ENCODE assay signal across 17 cellular contexts in the genomic region with DNA sequence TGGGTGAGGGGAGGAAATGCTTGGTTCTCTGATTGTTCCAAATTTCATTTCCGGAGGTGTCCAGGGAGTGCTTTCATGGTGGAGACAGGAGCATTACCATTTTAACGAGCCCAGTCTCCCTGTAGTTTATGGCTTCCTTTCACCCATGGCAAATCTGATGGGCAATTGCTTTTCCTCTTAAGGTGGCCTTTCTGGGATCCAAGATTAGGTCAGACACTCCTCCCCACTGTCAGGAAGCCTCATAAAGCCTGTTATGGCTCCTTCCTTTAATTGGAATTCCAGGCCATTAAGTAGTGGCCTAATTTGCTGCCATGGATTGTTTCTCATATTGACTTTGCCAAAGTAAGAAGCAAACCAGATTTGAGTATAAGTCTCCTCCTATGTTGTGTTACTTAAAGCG.
DNase-seq lines count a peak whose midpoint lies in the region; ATAC-seq and TF ChIP-seq lines count a peak whose summit lies in the region.
"Had no signal": no experiment of that assay in that cellular context is flagged by ENCODE, and none has a peak within 500 bp of the region (broad histone marks: within the 10 kb centered on the region; RNA-seq: fewer than 3 reads in every experiment).

No MANE protein-coding gene starts in this region.

- WGBS in esophagus muscularis mucosa, result 86% methylated on average over 3 of the region's 3 CpGs
- WGBS in psoas muscle, 3 donors, result 38 to 49% (median 47%) methylated on average over 3 of the region's 3 CpGs
- WGBS in lower leg skin, 2 donors, result 41 to 43% methylated on average over 3 of the region's 3 CpGs

- H3K9me3 ChIP-seq in HEK293 (ENCODE audit: control insufficient read depth, insufficient read depth, low read depth, low read length) (no peaks in the 10 kb centered on the region), esophagus muscularis mucosa (no peaks in the 10 kb centered on the region), psoas muscle (no peaks in the 10 kb centered on the region)
- H3K9me3 ChIP-seq: BLaER1 had no signal

- no peak for ATAC-seq in psoas muscle
- ATAC-seq in HG03565 (IDR thresholded peaks at IDR 0.05; ENCODE audit: unreplicated experiment), result no peak
- ATAC-seq: CD8-positive, alpha-beta T cell; GM12878 had no signal

- intact Hi-C loops in esophagus muscularis mucosa (cut with DNase I), result no loop called here
- intact Hi-C loops in psoas muscle (cut with DNase I), result no loop called here
- intact Hi-C loops in lower leg skin (cut with DNase I; ENCODE audit: low total_unique reads), result no loop called here

- no peak overlapping the region for H3K27ac ChIP-seq in HEK293 (ENCODE audit: extremely low read depth, low read depth, low read length)
- no peak overlapping the region for H3K27ac ChIP-seq in esophagus muscularis mucosa (replicated peaks in 1 of 4)
- no peak overlapping the region for H3K27ac ChIP-seq in psoas muscle
- H3K27ac ChIP-seq: BLaER1, GM23248, KMS-11 had no signal

- H3K27me3 ChIP-seq in esophagus muscularis mucosa (no peaks in the 10 kb centered on the region), psoas muscle (ENCODE audit: insufficient read depth in 3 of 3, low read length in 2 of 3) (no peaks in the 10 kb centered on the region)
- H3K27me3 ChIP-seq: BLaER1 had no signal

- TF ChIP-seq EP300 in esophagus muscularis mucosa (IDR thresholded peaks at IDR 0.05), result no peak

- H3K4me1 ChIP-seq in HEK293 (ENCODE audit: control insufficient read depth, insufficient read depth, low read length) (no peaks in the 10 kb centered on the region), esophagus muscularis mucosa (no peaks in the 10 kb centered on the region), psoas muscle (no peaks in the 10 kb centered on the region)
- H3K4me1 ChIP-seq: BLaER1 had no signal

- CTCF ChIA-PET in HEK293 (lab: Yijun Ruan, JAX), result no interaction called here

- H3K36me3 ChIP-seq in HEK293 (ENCODE audit: control insufficient read depth in 2 of 2, insufficient read depth in 1 of 2, low read length in 2 of 2) (no peaks in the 10 kb centered on the region), esophagus muscularis mucosa (no peaks in the 10 kb centered on the region), psoas muscle (ENCODE audit: insufficient read depth in 1 of 2, low read depth in 1 of 2) (no peaks in the 10 kb centered on the region)
- H3K36me3 ChIP-seq: BLaER1 had no signal

- POLR2A ChIA-PET in HEK293 (lab: Yijun Ruan, JAX), result no interaction called here

- TF ChIP-seq CTCF in HEK293 (tag by site-specific recombination; IDR thresholded peaks at IDR 0.05) (no peak), esophagus muscularis mucosa (IDR thresholded peaks at IDR 0.05) (no peak), psoas muscle (IDR thresholded peaks at IDR 0.05) (no peak), lower leg skin (IDR thresholded peaks at IDR 0.05) (no peak)

- H3K4me3 ChIP-seq in HEK293 (ENCODE audit: low read depth, low read length) (no peak overlapping the region), esophagus muscularis mucosa (no peak overlapping the region), psoas muscle (no peak overlapping the region), lower leg skin (ENCODE audit: low read depth, poor library complexity, severe bottlenecking) (no peak overlapping the region)
- H3K4me3 ChIP-seq: BLaER1, GM12878, GM23248 had no signal

- DNase-seq in NCI-H69 (lab: John Stamatoyannopoulos, UW) (peak; percentile 8), esophagus muscularis mucosa (ENCODE audit: extremely low spot score) (peak; percentile 60), psoas muscle (no peak), lower leg skin (ENCODE audit: low spot score in 2 of 2) (no peak), C1 segment of cervical spinal cord (lab: John Stamatoyannopoulos, UW) (no peak)
- DNase-seq: Calu3; CD8-positive, alpha-beta T cell; DND-41; EL; GM23248; HCEC 1CT; HFFc6 had no signal

- TF ChIP-seq POLR2A in esophagus muscularis mucosa (IDR thresholded peaks at IDR 0.05; ENCODE audit: low read depth) (no peak), lower leg skin (IDR thresholded peaks at IDR 0.05) (no peak)

TF ChIP-seq in HEK293, 187 proteins besides CTCF, POLR2A, EP300 and RAD21:
- TF ChIP-seq ZNF837 (tag by site-specific recombination; IDR thresholded peaks at IDR 0.05) (no peak), ZNF776 (tag by site-specific recombination; IDR thresholded peaks at IDR 0.05; ENCODE audit: borderline replicate concordance) (no peak), FEZF1 (tag by site-specific recombination; IDR thresholded peaks at IDR 0.05) (0 out of 2 replicates have a peak, but pooled peaks have one; percentile 9), OVOL3 (tag by site-specific recombination; IDR thresholded peaks at IDR 0.05) (no peak), ZNF169 (tag by site-specific recombination; IDR thresholded peaks at IDR 0.05) (no peak), ZBTB21 (tag by site-specific recombination; IDR thresholded peaks at IDR 0.05) (no peak), OSR2 (tag by site-specific recombination; IDR thresholded peaks at IDR 0.05) (0 out of 2 replicates have a peak, but pooled peaks have one; percentile 23)
- TF ChIP-seq, protein P1, sequence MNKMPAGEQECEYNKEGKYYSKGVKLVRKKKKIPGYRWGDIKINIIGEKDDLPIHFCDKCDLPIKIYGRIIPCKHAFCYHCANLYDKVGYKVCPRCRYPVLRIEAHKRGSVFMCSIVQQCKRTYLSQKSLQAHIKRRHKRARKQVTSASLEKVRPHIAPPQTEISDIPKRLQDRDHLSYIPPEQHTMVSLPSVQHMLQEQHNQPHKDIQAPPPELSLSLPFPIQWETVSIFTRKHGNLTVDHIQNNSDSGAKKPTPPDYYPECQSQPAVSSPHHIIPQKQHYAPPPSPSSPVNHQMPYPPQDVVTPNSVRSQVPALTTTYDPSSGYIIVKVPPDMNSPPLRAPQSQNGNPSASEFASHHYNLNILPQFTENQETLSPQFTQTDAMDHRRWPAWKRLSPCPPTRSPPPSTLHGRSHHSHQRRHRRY (tag by site-specific recombination; IDR thresholded peaks at IDR 0.05), result no peak

Comparison
In these comparisons a context has a peak if more than half of its experiments do, and no peak if none do; other contexts are left out.
1. DNase-seq: peak in NCI-H69 (single experiment) and esophagus muscularis mucosa (single experiment); none in psoas muscle (0 of 2), lower leg skin (0 of 2) and C1 segment of cervical spinal cord (0 of 14).